ENCODE assay signal across 1 cellular context in the genomic region with DNA sequence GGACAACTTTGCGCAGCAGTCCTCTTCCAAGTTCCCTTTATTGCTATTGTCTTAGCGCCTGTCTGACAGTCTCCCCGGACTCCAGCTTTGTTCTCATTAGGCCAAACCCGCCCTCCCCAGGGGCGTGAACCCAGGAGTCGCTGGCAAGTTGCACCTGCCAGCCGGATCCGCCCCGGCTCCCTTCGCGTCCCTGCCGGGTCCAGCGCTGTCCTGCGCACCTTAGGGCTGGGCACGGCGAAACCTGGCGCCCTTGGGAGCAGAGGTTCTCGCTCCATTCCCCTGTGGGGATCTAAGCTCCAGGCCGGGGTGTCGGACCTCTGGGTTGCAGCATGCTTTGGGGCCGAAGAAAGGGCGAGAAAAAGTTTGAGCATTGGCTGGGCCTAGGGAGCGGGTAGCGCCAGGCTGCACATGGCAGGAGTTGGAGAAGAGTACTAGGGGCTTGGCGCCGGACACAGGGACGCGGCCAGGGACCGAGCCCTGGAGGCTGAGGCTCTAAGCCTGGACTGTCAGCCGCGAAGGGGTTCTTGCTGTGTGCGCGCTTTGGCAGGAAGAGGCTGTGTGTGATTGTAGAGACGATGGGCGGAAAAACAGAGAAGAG.
TF ChIP-seq lines count a peak whose summit lies in the region.

No MANE protein-coding gene starts in this region.

TF ChIP-seq in HEK293, 187 proteins besides CTCF, POLR2A, EP300 and RAD21 (continued from another document):
- TF ChIP-seq, protein P1, sequence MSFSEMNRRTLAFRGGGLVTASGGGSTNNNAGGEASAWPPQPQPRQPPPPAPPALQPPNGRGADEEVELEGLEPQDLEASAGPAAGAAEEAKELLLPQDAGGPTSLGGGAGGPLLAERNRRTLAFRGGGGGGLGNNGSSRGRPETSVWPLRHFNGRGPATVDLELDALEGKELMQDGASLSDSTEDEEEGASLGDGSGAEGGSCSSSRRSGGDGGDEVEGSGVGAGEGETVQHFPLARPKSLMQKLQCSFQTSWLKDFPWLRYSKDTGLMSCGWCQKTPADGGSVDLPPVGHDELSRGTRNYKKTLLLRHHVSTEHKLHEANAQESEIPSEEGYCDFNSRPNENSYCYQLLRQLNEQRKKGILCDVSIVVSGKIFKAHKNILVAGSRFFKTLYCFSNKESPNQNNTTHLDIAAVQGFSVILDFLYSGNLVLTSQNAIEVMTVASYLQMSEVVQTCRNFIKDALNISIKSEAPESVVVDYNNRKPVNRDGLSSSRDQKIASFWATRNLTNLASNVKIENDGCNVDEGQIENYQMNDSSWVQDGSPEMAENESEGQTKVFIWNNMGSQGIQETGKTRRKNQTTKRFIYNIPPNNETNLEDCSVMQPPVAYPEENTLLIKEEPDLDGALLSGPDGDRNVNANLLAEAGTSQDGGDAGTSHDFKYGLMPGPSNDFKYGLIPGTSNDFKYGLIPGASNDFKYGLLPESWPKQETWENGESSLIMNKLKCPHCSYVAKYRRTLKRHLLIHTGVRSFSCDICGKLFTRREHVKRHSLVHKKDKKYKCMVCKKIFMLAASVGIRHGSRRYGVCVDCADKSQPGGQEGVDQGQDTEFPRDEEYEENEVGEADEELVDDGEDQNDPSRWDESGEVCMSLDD (tag by site-specific recombination; IDR thresholded peaks at IDR 0.05), result no peak
- TF ChIP-seq ZNF837 (tag by site-specific recombination; IDR thresholded peaks at IDR 0.05), result no peak
- peak; percentile 82 for TF ChIP-seq ZNF423 (tag by site-specific recombination; IDR thresholded peaks at IDR 0.05)
- TF ChIP-seq, protein P2, sequence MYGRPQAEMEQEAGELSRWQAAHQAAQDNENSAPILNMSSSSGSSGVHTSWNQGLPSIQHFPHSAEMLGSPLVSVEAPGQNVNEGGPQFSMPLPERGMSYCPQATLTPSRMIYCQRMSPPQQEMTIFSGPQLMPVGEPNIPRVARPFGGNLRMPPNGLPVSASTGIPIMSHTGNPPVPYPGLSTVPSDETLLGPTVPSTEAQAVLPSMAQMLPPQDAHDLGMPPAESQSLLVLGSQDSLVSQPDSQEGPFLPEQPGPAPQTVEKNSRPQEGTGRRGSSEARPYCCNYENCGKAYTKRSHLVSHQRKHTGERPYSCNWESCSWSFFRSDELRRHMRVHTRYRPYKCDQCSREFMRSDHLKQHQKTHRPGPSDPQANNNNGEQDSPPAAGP (tag by site-specific recombination; IDR thresholded peaks at IDR 0.05), result no peak
